Comparison of ENCODE assay signal across 23 cellular contexts in genomic region chr2:134603966-134604365, GRCh38.
"Had no signal": no experiment of that assay in that cellular context is flagged by ENCODE, and none has a peak within 500 bp of the region (broad histone marks: within the 10 kb centered on the region; RNA-seq: fewer than 3 reads in every experiment).

No MANE protein-coding gene starts in this region.

- H3K27me3 ChIP-seq: breast epithelium, SJSA1 had no signal

- H3K27me3 Mint-ChIP-seq: activated B cell treated with CpG ODN at 0.5 μM for 24 hours; activated CD4-positive, alpha-beta T cell treated with anti-CD3 and anti-CD28 coated beads, Interleukin-2, amount 10 ng/mL, durations not matched to agents 24 days and 14 days had no signal

- H3K4me3 ChIP-seq: breast epithelium, SJSA1 had no signal

- H3K27ac ChIP-seq: breast epithelium, SJSA1 had no signal

- H3K36me3 ChIP-seq: breast epithelium, SJSA1 had no signal

- H3K27ac Mint-ChIP-seq: activated B cell treated with CpG ODN at 0.5 μM for 24 hours; activated CD4-positive, alpha-beta T cell treated with anti-CD3 and anti-CD28 coated beads, Interleukin-2, amount 10 ng/mL, durations not matched to agents 24 days and 14 days; activated CD8-positive, alpha-beta memory T cell treated with anti-CD3 and anti-CD28 coated beads, Interleukin-2, amount 10 ng/mL, durations not matched to agents 7 days and 5 days; activated naive CD4-positive, alpha-beta T cell treated with anti-CD3 and anti-CD28 coated beads, Interleukin-2, amount 50 U/mL, for 24 hours; activated T-cell treated with anti-CD3 and anti-CD28 coated beads, Interleukin-2, amount 50 U/mL, for 24 hours; activated T-helper 1 cell treated with anti-CD3 and anti-CD28 coated beads, Interleukin-12 subunit alpha, Interleukin-12 subunit beta, Interleukin-2, Interleukin-4 antibody, amounts not matched to agents 30 ng/mL and 10 ng/mL and 1 ng/mL, durations not matched to agents 14 hours and 24 hours and 36 hours had no signal

- H3K36me3 Mint-ChIP-seq: activated CD8-positive, alpha-beta memory T cell treated with anti-CD3 and anti-CD28 coated beads, Interleukin-2, amount 10 ng/mL, durations not matched to agents 7 days and 5 days; activated naive CD4-positive, alpha-beta T cell treated with anti-CD3 and anti-CD28 coated beads, Interleukin-2, amount 50 U/mL, for 24 hours had no signal

- DNase-seq: activated B cell treated with CpG ODN at 0.5 μM for 24 hours; activated CD4-positive, alpha-beta T cell treated with anti-CD3 and anti-CD28 coated beads for 1 hour; activated CD4-positive, alpha-beta T cell treated with anti-CD3 and anti-CD28 coated beads, Interleukin-2, amount 50 U/mL, for 48 hours; activated CD8-positive, alpha-beta memory T cell treated with anti-CD3 and anti-CD28 coated beads, Interleukin-2, amount 10 ng/mL, durations not matched to agents 7 days and 5 days; activated effector memory CD4-positive, alpha-beta T cell treated with Interleukin-2 at 50 U/mL for 16 hours; activated naive CD4-positive, alpha-beta T cell; activated T-cell treated with anti-CD3 and anti-CD28 coated beads, Interleukin-2, amount 50 U/mL, for 24 hours; aorta; KG1; NCI-H1105; NCI-H1436 treated with DMSO at 0.1 percent for 48 hours; NCI-H187; NCI-H2081; NCI-H2227 treated with DMSO at 0.1 percent for 48 hours; NCI-H526 treated with DMSO at 0.1 percent for 48 hours; SHP77; SW 1271 had no signal

- H3K4me1 Mint-ChIP-seq: activated B cell treated with CpG ODN at 0.5 μM for 24 hours; activated CD4-positive, alpha-beta T cell treated with anti-CD3 and anti-CD28 coated beads, Interleukin-2, amount 10 ng/mL, durations not matched to agents 24 days and 14 days; activated CD8-positive, alpha-beta memory T cell treated with anti-CD3 and anti-CD28 coated beads, Interleukin-2, amount 10 ng/mL, durations not matched to agents 7 days and 5 days; activated naive CD4-positive, alpha-beta T cell treated with anti-CD3 and anti-CD28 coated beads, Interleukin-2, amount 50 U/mL, for 24 hours had no signal

- H3K9me3 Mint-ChIP-seq: activated B cell treated with CpG ODN at 0.5 μM for 24 hours; activated naive CD4-positive, alpha-beta T cell treated with anti-CD3 and anti-CD28 coated beads, Interleukin-2, amount 50 U/mL, for 24 hours had no signal

- H3K4me3 Mint-ChIP-seq: activated B cell treated with CpG ODN at 0.5 μM for 24 hours; activated CD4-positive, alpha-beta T cell treated with anti-CD3 and anti-CD28 coated beads, Interleukin-2, amount 10 ng/mL, durations not matched to agents 24 days and 14 days; activated CD8-positive, alpha-beta memory T cell treated with anti-CD3 and anti-CD28 coated beads, Interleukin-2, amount 10 ng/mL, durations not matched to agents 7 days and 5 days; activated naive CD4-positive, alpha-beta T cell treated with anti-CD3 and anti-CD28 coated beads, Interleukin-2, amount 50 U/mL, for 24 hours; activated T-cell treated with anti-CD3 and anti-CD28 coated beads, Interleukin-2, amount 50 U/mL, for 24 hours; activated T-helper 1 cell treated with anti-CD3 and anti-CD28 coated beads, Interleukin-12 subunit alpha, Interleukin-12 subunit beta, Interleukin-2, Interleukin-4 antibody, amounts not matched to agents 30 ng/mL and 10 ng/mL and 1 ng/mL, durations not matched to agents 14 hours and 24 hours and 36 hours had no signal

- H3K4me1 ChIP-seq: breast epithelium, SJSA1 had no signal

- H3K9me3 ChIP-seq: SJSA1 had no signal

- ATAC-seq: activated CD8-positive, alpha-beta memory T cell treated with anti-CD3 and anti-CD28 coated beads, Interleukin-2, amount 10 ng/mL, durations not matched to agents 7 days and 5 days; SK-N-SH treated with all-trans-retinoic acid at 6 μM for 48 hours had no signal
